1 cellular context compared by ENCODE assay signal in the genomic region with DNA sequence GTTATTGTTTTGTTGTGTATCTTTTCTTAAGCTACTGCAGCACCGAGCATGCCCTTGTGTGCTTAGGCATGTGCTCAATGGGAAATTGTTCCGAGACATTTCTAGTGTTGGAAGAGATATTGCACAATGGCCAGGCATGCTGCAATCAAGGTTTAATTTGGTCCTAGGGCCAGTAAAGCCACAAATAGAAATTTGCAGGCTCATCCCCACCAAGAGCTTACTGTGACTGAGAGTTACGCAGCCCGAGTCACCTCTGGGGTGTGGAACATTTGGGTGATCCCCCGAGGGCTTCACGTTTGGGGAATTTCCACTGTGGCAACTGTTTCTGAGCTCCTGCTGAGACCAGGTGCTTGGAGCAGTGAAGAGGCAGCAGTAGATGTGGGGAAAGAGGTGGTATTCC.
TF ChIP-seq lines count a peak whose summit lies in the region.

No MANE protein-coding gene starts in this region.

TF ChIP-seq in GM23338, 12 proteins besides CTCF, POLR2A, EP300 and RAD21 (continued from another document):
- TF ChIP-seq ETS1 (IDR thresholded peaks at IDR 0.05): no peak
- no peak for TF ChIP-seq REST (IDR thresholded peaks at IDR 0.05; ENCODE audit: unreplicated experiment)
- TF ChIP-seq, protein P1, sequence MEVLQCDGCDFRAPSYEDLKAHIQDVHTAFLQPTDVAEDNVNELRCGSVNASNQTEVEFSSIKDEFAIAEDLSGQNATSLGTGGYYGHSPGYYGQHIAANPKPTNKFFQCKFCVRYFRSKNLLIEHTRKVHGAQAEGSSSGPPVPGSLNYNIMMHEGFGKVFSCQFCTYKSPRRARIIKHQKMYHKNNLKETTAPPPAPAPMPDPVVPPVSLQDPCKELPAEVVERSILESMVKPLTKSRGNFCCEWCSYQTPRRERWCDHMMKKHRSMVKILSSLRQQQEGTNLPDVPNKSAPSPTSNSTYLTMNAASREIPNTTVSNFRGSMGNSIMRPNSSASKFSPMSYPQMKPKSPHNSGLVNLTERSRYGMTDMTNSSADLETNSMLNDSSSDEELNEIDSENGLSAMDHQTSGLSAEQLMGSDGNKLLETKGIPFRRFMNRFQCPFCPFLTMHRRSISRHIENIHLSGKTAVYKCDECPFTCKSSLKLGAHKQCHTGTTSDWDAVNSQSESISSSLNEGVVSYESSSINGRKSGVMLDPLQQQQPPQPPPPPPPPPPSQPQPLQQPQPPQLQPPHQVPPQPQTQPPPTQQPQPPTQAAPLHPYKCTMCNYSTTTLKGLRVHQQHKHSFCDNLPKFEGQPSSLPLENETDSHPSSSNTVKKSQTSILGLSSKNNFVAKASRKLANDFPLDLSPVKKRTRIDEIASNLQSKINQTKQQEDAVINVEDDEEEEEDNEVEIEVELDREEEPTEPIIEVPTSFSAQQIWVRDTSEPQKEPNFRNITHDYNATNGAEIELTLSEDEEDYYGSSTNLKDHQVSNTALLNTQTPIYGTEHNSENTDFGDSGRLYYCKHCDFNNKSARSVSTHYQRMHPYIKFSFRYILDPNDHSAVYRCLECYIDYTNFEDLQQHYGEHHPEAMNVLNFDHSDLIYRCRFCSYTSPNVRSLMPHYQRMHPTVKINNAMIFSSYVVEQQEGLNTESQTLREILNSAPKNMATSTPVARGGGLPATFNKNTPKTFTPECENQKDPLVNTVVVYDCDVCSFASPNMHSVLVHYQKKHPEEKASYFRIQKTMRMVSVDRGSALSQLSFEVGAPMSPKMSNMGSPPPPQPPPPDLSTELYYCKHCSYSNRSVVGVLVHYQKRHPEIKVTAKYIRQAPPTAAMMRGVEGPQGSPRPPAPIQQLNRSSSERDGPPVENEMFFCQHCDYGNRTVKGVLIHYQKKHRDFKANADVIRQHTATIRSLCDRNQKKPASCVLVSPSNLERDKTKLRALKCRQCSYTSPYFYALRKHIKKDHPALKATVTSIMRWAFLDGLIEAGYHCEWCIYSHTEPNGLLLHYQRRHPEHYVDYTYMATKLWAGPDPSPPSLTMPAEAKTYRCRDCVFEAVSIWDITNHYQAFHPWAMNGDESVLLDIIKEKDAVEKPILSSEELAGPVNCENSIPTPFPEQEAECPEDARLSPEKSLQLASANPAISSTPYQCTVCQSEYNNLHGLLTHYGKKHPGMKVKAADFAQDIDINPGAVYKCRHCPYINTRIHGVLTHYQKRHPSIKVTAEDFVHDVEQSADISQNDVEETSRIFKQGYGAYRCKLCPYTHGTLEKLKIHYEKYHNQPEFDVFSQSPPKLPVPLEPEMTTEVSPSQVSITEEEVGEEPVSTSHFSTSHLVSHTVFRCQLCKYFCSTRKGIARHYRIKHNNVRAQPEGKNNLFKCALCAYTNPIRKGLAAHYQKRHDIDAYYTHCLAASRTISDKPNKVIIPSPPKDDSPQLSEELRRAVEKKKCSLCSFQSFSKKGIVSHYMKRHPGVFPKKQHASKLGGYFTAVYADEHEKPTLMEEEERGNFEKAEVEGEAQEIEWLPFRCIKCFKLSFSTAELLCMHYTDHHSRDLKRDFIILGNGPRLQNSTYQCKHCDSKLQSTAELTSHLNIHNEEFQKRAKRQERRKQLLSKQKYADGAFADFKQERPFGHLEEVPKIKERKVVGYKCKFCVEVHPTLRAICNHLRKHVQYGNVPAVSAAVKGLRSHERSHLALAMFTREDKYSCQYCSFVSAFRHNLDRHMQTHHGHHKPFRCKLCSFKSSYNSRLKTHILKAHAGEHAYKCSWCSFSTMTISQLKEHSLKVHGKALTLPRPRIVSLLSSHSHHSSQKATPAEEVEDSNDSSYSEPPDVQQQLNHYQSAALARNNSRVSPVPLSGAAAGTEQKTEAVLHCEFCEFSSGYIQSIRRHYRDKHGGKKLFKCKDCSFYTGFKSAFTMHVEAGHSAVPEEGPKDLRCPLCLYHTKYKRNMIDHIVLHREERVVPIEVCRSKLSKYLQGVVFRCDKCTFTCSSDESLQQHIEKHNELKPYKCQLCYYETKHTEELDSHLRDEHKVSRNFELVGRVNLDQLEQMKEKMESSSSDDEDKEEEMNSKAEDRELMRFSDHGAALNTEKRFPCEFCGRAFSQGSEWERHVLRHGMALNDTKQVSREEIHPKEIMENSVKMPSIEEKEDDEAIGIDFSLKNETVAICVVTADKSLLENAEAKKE (CRISPR knock-in tag; IDR thresholded peaks at IDR 0.05): no peak
- no peak for TF ChIP-seq ZNF114 (CRISPR knock-in tag; IDR thresholded peaks at IDR 0.05)
- no peak for TF ChIP-seq POLR2AphosphoS5 (IDR thresholded peaks at IDR 0.05; ENCODE audit: low read depth)
